In the genomic region with DNA sequence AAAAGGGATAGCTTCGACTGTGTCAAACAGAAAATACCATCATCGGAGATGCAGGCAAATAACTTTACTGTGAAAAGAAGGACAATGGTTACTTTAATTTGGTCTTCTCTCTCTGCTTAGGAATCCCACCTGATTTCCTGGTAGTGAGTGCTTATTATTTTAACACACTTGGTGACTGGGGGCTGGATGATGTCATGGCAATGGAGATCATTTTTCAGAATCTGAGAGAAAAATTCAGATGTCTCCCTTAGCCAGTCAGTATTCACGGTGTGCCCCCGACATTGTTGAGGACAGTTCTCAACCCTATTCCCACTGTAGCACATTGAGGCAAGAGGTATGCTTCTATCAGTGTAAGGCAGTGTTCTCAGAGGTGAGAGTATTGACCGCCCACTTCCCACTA, we compare ENCODE assay signal across 27 cellular contexts.
"Had no signal": no experiment of that assay in that cellular context is flagged by ENCODE, and none has a peak within 500 bp of the region (broad histone marks: within the 10 kb centered on the region; RNA-seq: fewer than 3 reads in every experiment).

No MANE protein-coding gene starts in this region.

- H3K27me3 ChIP-seq: testis, thyroid gland, tibial artery, tibial nerve, upper lobe of left lung, upper lobe of right lung, uterus, vagina had no signal

- ATAC-seq: stimulated activated effector memory CD8-positive, alpha-beta T cell treated with anti-CD3 and anti-CD28 coated beads, Interleukin-12 subunit alpha, Interleukin-12 subunit beta, amount 100 ng/mL, for 72 hours; stimulated activated memory B cell treated with anti-CD40 and anti-IgM and Interleukin-4, amounts not matched to agents 10 μg/mL and 1 μg/mL and 100 μg/mL, for 72 hours; stimulated activated naive B cell treated with anti-CD40 and anti-IgM and Interleukin-4, amounts not matched to agents 10 μg/mL and 1 μg/mL and 100 μg/mL, for 72 hours; stimulated activated naive CD8-positive, alpha-beta T cell treated with anti-CD3 and anti-CD28 coated beads, Interleukin-15, Interleukin-2, amounts not matched to agents 100 U/mL and 50 U/mL, for 24 hours; upper lobe of right lung had no signal

- H3K9me3 ChIP-seq: stomach, suprapubic skin, testis, thoracic aorta, thyroid gland, tibial artery, tibial nerve, transverse colon, upper lobe of left lung, upper lobe of right lung, uterus, vagina had no signal

- H3K4me3 ChIP-seq: stomach, suprapubic skin, testis, thoracic aorta, thyroid gland, tibial artery, tibial nerve, transverse colon, upper lobe of left lung, upper lobe of right lung, uterus, vagina had no signal

- H3K36me3 ChIP-seq: stomach, suprapubic skin, thoracic aorta, thyroid gland, tibial artery, tibial nerve, transverse colon, upper lobe of left lung, upper lobe of right lung, uterus, vagina had no signal

- FAIRE-seq: urothelium cell line had no signal

- H3K27ac ChIP-seq: stomach, suprapubic skin, testis, thoracic aorta, thyroid gland, tibial artery, tibial nerve, transverse colon, upper lobe of left lung, upper lobe of right lung, uterus, vagina had no signal

- DNase-seq: stimulated activated CD4-positive, alpha-beta T cell treated with anti-CD3 and anti-CD28 coated beads, Interleukin-2, amount 100 ng/mL, for 48 hours; stimulated activated CD4-positive, alpha-beta T cell treated with anti-CD3 and anti-CD28 coated beads, Interleukin-4, amount 100 ng/mL, for 1 hour; stimulated activated CD4-positive, alpha-beta T cell treated with anti-CD3 and anti-CD28 coated beads, Interleukin-4, amount 100 ng/mL, for 24 hours; stimulated activated CD4-positive, alpha-beta T cell treated with anti-CD3 and anti-CD28 coated beads, Interleukin-4, amount 100 ng/mL, for 4 hours; stimulated activated CD8-positive, alpha-beta memory T cell treated with anti-CD3 and anti-CD28 coated beads, Interleukin-4, amount 100 ng/mL, for 48 hours; stimulated activated naive B cell treated with anti-CD40 and anti-IgM and Interleukin-4, amounts not matched to agents 10 μg/mL and 1 μg/mL and 100 μg/mL, for 72 hours; stimulated activated naive CD4-positive, alpha-beta T cell; stimulated activated naive CD4-positive, alpha-beta T cell treated with Interleukin-2 at 50 U/mL for 16 hours; stimulated activated naive CD8-positive, alpha-beta T cell treated with anti-CD3 and anti-CD28 coated beads, Interleukin-15, amount 100 ng/mL, for 72 hours; stimulated activated naive CD8-positive, alpha-beta T cell treated with anti-CD3 and anti-CD28 coated beads, Interleukin-15, Interleukin-2, amounts not matched to agents 100 U/mL and 50 U/mL, for 24 hours; stomach; substantia nigra; testis; thyroid gland; tibial artery; transverse colon; trophoblast cell; upper lobe of left lung; upper lobe of right lung; uterus had no signal

- H3K4me1 ChIP-seq: testis, upper lobe of right lung, uterus had no signal
